In the genomic region with DNA sequence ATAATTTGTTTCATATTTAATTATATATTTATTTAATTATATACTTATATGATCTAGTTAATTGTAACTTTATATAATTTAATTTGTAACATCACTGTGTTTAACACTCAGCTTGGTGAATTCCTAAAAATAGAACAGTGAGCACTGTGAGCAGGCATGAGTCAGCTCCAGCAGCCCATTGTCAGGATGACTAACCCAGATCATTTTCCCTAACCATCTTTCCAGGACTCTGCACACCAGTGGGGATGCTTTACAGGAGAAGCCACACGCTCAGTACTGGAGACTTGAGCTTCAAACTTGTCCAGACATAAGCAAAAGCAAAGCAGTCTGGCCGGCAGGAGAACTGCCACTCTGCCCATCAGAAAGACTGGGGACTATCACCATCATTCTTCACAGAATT, we compare ENCODE assay signal across 12 cellular contexts.
A peak's percentile ranks its signal among the peaks of the same experiment; 100 is the strongest.
DNase-seq lines count a peak whose midpoint lies in the region; ATAC-seq, FAIRE-seq and TF ChIP-seq lines count a peak whose summit lies in the region.
"Had no signal": no experiment of that assay in that cellular context is flagged by ENCODE, and none has a peak within 500 bp of the region (broad histone marks: within the 10 kb centered on the region; RNA-seq: fewer than 3 reads in every experiment).

No MANE protein-coding gene starts in this region.

- peak; percentile 99 for FAIRE-seq in RCC 7860 (lab: Jason Lieb, UNC)

- no peak for TF ChIP-seq POLR2A in right lobe of liver (IDR thresholded peaks at IDR 0.05)

- no peak overlapping the region for H3K4me3 ChIP-seq in epithelial cell of proximal tubule (ENCODE audit: low read depth, low read length)
- H3K4me3 ChIP-seq in right lobe of liver = no peak overlapping the region

- TF ChIP-seq CTCF in epithelial cell of proximal tubule (conservative IDR thresholded peaks at IDR 0.05; ENCODE audit: low read depth, low read length) (no peak), omental fat pad (IDR thresholded peaks at IDR 0.05) (no peak), right lobe of liver (IDR thresholded peaks at IDR 0.05) (no peak)

- H3K27me3 ChIP-seq in right lobe of liver = no peaks in the 10 kb centered on the region
- H3K27me3 ChIP-seq: neutrophil had no signal

- H3K36me3 ChIP-seq in right lobe of liver = no peaks in the 10 kb centered on the region
- H3K36me3 ChIP-seq: neutrophil had no signal

- WGBS in right lobe of liver (ENCODE audit: insufficient coverage, low coverage, low lambda C conversion rate, missing lambda C conversion rate) = 44% methylated on average over 2 of the region's 2 CpGs

- ATAC-seq in omental fat pad (ENCODE audit: low FRiP score) (peak; percentile 75), right lobe of liver (no peak), HG02763 (IDR thresholded peaks at IDR 0.05; ENCODE audit: unreplicated experiment) (no peak), HG02678 (IDR thresholded peaks at IDR 0.05; ENCODE audit: unreplicated experiment) (no peak)

- H3K4me1 ChIP-seq in right lobe of liver = no peaks in the 10 kb centered on the region

- H3K27ac ChIP-seq in right lobe of liver = no peak overlapping the region
- H3K27ac ChIP-seq: neutrophil had no signal

- peak; percentile 92 for DNase-seq in Daoy (ENCODE audit: low read depth)
- peak; percentile 84 for DNase-seq in RCC 7860 (ENCODE audit: low spot score)
- DNase-seq in epithelial cell of proximal tubule (ENCODE audit: low read depth) = peak; percentile 39
- no peak for DNase-seq in omental fat pad (ENCODE audit: low spot score)
- no peak for DNase-seq in right lobe of liver
- DNase-seq in globus pallidus (ENCODE audit: low spot score) = no peak
- DNase-seq: central memory CD4-positive, alpha-beta T cell; NCI-H524; T-helper 1 cell had no signal

- no peaks in the 10 kb centered on the region for H3K9me3 ChIP-seq in right lobe of liver
- H3K9me3 ChIP-seq: neutrophil had no signal

- intact Hi-C loops in right lobe of liver (cut with DNase I) = no loop called here

Comparison
In these comparisons a context has a peak if more than half of its experiments do, and no peak if none do; other contexts are left out.
1. DNase-seq: peak in Daoy (single experiment), RCC 7860 (single experiment) and epithelial cell of proximal tubule (single experiment); none in omental fat pad (single experiment), right lobe of liver (0 of 3) and globus pallidus (single experiment).